ENCODE assay signal across 33 cellular contexts in genomic region chr21:31038376-31038775, GRCh38. TPM values are rescaled to one million over a fixed set of nuclear protein-coding genes. Genes with fewer than 3 reads are reported as not detected.
"Had no signal": no experiment of that assay in that cellular context is flagged by ENCODE, and none has a peak within 500 bp of the region (broad histone marks: within the 10 kb centered on the region; RNA-seq: fewer than 3 reads in every experiment).

KRTAP19-8 (minus strand) TSS chr21:31038476; CDS start chr21:31038443, 33 bp downstream.

- H3K4me3 Mint-ChIP-seq: stimulated activated effector memory CD8-positive, alpha-beta T cell treated with anti-CD3 and anti-CD28 coated beads, Interleukin-12 subunit alpha, Interleukin-12 subunit beta, amount 100 ng/mL, for 72 hours; stimulated activated memory B cell treated with anti-CD40 and anti-IgM and Interleukin-4, amounts not matched to agents 10 μg/mL and 1 μg/mL and 100 μg/mL, for 72 hours; stimulated activated naive B cell treated with anti-CD40 and anti-IgM and Interleukin-4, amounts not matched to agents 10 μg/mL and 1 μg/mL and 100 μg/mL, for 72 hours; stimulated activated naive CD8-positive, alpha-beta T cell treated with anti-CD3 and anti-CD28 coated beads, Interleukin-15, amount 100 ng/mL, for 72 hours; stimulated activated naive CD8-positive, alpha-beta T cell treated with anti-CD3 and anti-CD28 coated beads, Interleukin-15, Interleukin-2, amounts not matched to agents 100 ng/mL and 50 ng/mL, for 24 hours; type B pancreatic cell had no signal

- H3K4me1 Mint-ChIP-seq: stimulated activated effector memory CD8-positive, alpha-beta T cell treated with anti-CD3 and anti-CD28 coated beads, Interleukin-12 subunit alpha, Interleukin-12 subunit beta, amount 100 ng/mL, for 72 hours; stimulated activated memory B cell treated with anti-CD40 and anti-IgM and Interleukin-4, amounts not matched to agents 10 μg/mL and 1 μg/mL and 100 μg/mL, for 72 hours; stimulated activated naive B cell treated with anti-CD40 and anti-IgM and Interleukin-4, amounts not matched to agents 10 μg/mL and 1 μg/mL and 100 μg/mL, for 72 hours; stimulated activated naive CD8-positive, alpha-beta T cell treated with anti-CD3 and anti-CD28 coated beads, Interleukin-15, amount 100 ng/mL, for 72 hours had no signal

- H3K9me3 Mint-ChIP-seq: stimulated activated effector memory CD8-positive, alpha-beta T cell treated with anti-CD3 and anti-CD28 coated beads, Interleukin-12 subunit alpha, Interleukin-12 subunit beta, amount 100 ng/mL, for 72 hours; stimulated activated memory B cell treated with anti-CD40 and anti-IgM and Interleukin-4, amounts not matched to agents 10 μg/mL and 1 μg/mL and 100 μg/mL, for 72 hours; stimulated activated naive CD8-positive, alpha-beta T cell treated with anti-CD3 and anti-CD28 coated beads, Interleukin-15, amount 100 ng/mL, for 72 hours had no signal

- H3K4me3 ChIP-seq: stomach, suprapubic skin, testis, thoracic aorta, thyroid gland, tibial artery, tibial nerve, transverse colon, upper lobe of left lung, upper lobe of right lung, uterus, vagina had no signal

- DNase-seq: stimulated activated CD4-positive, alpha-beta T cell treated with anti-CD3 and anti-CD28 coated beads, Interleukin-2, amount 100 ng/mL, for 48 hours; stimulated activated CD4-positive, alpha-beta T cell treated with anti-CD3 and anti-CD28 coated beads, Interleukin-4, amount 100 ng/mL, for 1 hour; stimulated activated CD4-positive, alpha-beta T cell treated with anti-CD3 and anti-CD28 coated beads, Interleukin-4, amount 100 ng/mL, for 24 hours; stimulated activated CD4-positive, alpha-beta T cell treated with anti-CD3 and anti-CD28 coated beads, Interleukin-4, amount 100 ng/mL, for 4 hours; stimulated activated CD8-positive, alpha-beta memory T cell treated with anti-CD3 and anti-CD28 coated beads, Interleukin-4, amount 100 ng/mL, for 48 hours; stimulated activated naive B cell treated with anti-CD40 and anti-IgM and Interleukin-4, amounts not matched to agents 10 μg/mL and 1 μg/mL and 100 μg/mL, for 72 hours; stimulated activated naive CD4-positive, alpha-beta T cell; stimulated activated naive CD4-positive, alpha-beta T cell treated with Interleukin-2 at 50 U/mL for 16 hours; stimulated activated naive CD8-positive, alpha-beta T cell treated with anti-CD3 and anti-CD28 coated beads, Interleukin-15, amount 100 ng/mL, for 72 hours; stimulated activated naive CD8-positive, alpha-beta T cell treated with anti-CD3 and anti-CD28 coated beads, Interleukin-15, Interleukin-2, amounts not matched to agents 100 U/mL and 50 U/mL, for 24 hours; stomach; substantia nigra; testis; thyroid gland; tibial artery; transverse colon; trophoblast cell; upper lobe of left lung; upper lobe of right lung; uterus had no signal

- H3K9me3 ChIP-seq: stomach, suprapubic skin, testis, thoracic aorta, thyroid gland, tibial nerve, transverse colon, upper lobe of left lung, upper lobe of right lung, uterus, vagina had no signal

- H3K36me3 ChIP-seq: stomach, suprapubic skin, thoracic aorta, thyroid gland, tibial artery, tibial nerve, transverse colon, upper lobe of left lung, upper lobe of right lung, uterus, vagina had no signal

- H3K4me1 ChIP-seq: stomach, suprapubic skin, testis, thyroid gland, tibial artery, tibial nerve, transverse colon, upper lobe of left lung, upper lobe of right lung, uterus, vagina had no signal

- H3K27me3 ChIP-seq: stomach, suprapubic skin, testis, thyroid gland, tibial artery, tibial nerve, transverse colon, upper lobe of left lung, upper lobe of right lung, uterus, vagina had no signal

- ATAC-seq: stimulated activated effector memory CD8-positive, alpha-beta T cell treated with anti-CD3 and anti-CD28 coated beads, Interleukin-12 subunit alpha, Interleukin-12 subunit beta, amount 100 ng/mL, for 72 hours; stimulated activated memory B cell treated with anti-CD40 and anti-IgM and Interleukin-4, amounts not matched to agents 10 μg/mL and 1 μg/mL and 100 μg/mL, for 72 hours; stimulated activated naive B cell treated with anti-CD40 and anti-IgM and Interleukin-4, amounts not matched to agents 10 μg/mL and 1 μg/mL and 100 μg/mL, for 72 hours; stimulated activated naive CD8-positive, alpha-beta T cell treated with anti-CD3 and anti-CD28 coated beads, Interleukin-15, amount 100 ng/mL, for 72 hours; stimulated activated naive CD8-positive, alpha-beta T cell treated with anti-CD3 and anti-CD28 coated beads, Interleukin-15, Interleukin-2, amounts not matched to agents 100 U/mL and 50 U/mL, for 24 hours; upper lobe of right lung had no signal

- H3K27ac ChIP-seq: stomach, suprapubic skin, testis, thoracic aorta, thyroid gland, tibial artery, tibial nerve, transverse colon, upper lobe of left lung, upper lobe of right lung, uterus, vagina had no signal

- H3K27ac Mint-ChIP-seq: stimulated activated effector memory CD8-positive, alpha-beta T cell treated with anti-CD3 and anti-CD28 coated beads, Interleukin-12 subunit alpha, Interleukin-12 subunit beta, amount 100 ng/mL, for 72 hours; stimulated activated memory B cell treated with anti-CD40 and anti-IgM and Interleukin-4, amounts not matched to agents 10 μg/mL and 1 μg/mL and 100 μg/mL, for 72 hours; stimulated activated naive B cell treated with anti-CD40 and anti-IgM and Interleukin-4, amounts not matched to agents 10 μg/mL and 1 μg/mL and 100 μg/mL, for 72 hours; stimulated activated naive CD8-positive, alpha-beta T cell treated with anti-CD3 and anti-CD28 coated beads, Interleukin-15, amount 100 ng/mL, for 72 hours; stimulated activated naive CD8-positive, alpha-beta T cell treated with anti-CD3 and anti-CD28 coated beads, Interleukin-15, Interleukin-2, amounts not matched to agents 100 ng/mL and 50 ng/mL, for 24 hours; type B pancreatic cell had no signal

- H3K36me3 Mint-ChIP-seq: stimulated activated effector memory CD8-positive, alpha-beta T cell treated with anti-CD3 and anti-CD28 coated beads, Interleukin-12 subunit alpha, Interleukin-12 subunit beta, amount 100 ng/mL, for 72 hours; stimulated activated memory B cell treated with anti-CD40 and anti-IgM and Interleukin-4, amounts not matched to agents 10 μg/mL and 1 μg/mL and 100 μg/mL, for 72 hours; stimulated activated naive B cell treated with anti-CD40 and anti-IgM and Interleukin-4, amounts not matched to agents 10 μg/mL and 1 μg/mL and 100 μg/mL, for 72 hours; type B pancreatic cell had no signal

RNA-seq across cellular contexts. Expression of gene KRTAP19-8, which starts in this region (rescaled TPM):
- total RNA-seq: stomach, subcutaneous adipose tissue, suprapubic skin, temporal lobe, thoracic aorta, thyroid gland, tibial nerve, transverse colon, upper lobe of right lung, ureter, urinary bladder, uterus, vagina had no signal
- polyA plus RNA-seq: stomach, thymus, urinary bladder had no signal
